ENCODE assay signal across 18 cellular contexts in genomic region chr13:51177188-51177587, GRCh38. TPM values are rescaled to one million over a fixed set of nuclear protein-coding genes. Genes with fewer than 3 reads are reported as not detected.
DNase-seq lines count a peak whose midpoint lies in the region; ATAC-seq and TF ChIP-seq lines count a peak whose summit lies in the region.
"Had no signal": no experiment of that assay in that cellular context is flagged by ENCODE, and none has a peak within 500 bp of the region (broad histone marks: within the 10 kb centered on the region; RNA-seq: fewer than 3 reads in every experiment).

No MANE protein-coding gene starts in this region.

- no peak overlapping the region for H4K8ac ChIP-seq in mesendoderm (ENCODE audit: low read depth, low read length)

- H3K9me3 ChIP-seq in HUES64 (ENCODE audit: insufficient read depth, low read depth, low read length) (no peaks in the 10 kb centered on the region), endodermal cell (ENCODE audit: control insufficient read depth, low read length) (peaks cover 4% of the 10 kb centered on the region)
- H3K9me3 ChIP-seq: HAP-1 had no signal

- H3K18ac ChIP-seq in mesendoderm (ENCODE audit: low read length), result no peak overlapping the region

- H3F3A ChIP-seq in GM23338 (replicated peaks; ENCODE audit: low read depth), result peaks cover 65% of the 10 kb centered on the region

- peaks cover 42% of the 10 kb centered on the region for H3K27me3 Mint-ChIP-seq in GM23338 (ENCODE audit: insufficient read depth, low read depth, poor library complexity)
- H3K27me3 Mint-ChIP-seq in endodermal cell (ENCODE audit: insufficient read depth), result no peaks in the 10 kb centered on the region
- peaks cover 5 to 26% (median 11%) of the 10 kb centered on the region in 5 donors for H3K27me3 Mint-ChIP-seq in naive thymus-derived CD8-positive, alpha-beta T cell

- no peak overlapping the region for H3K9ac ChIP-seq in HUES64 (ENCODE audit: low read depth, low read length)
- H3K9ac ChIP-seq in endodermal cell (ENCODE audit: extremely low read depth, low read length, poor library complexity, severe bottlenecking), result no peak overlapping the region
- H3K9ac ChIP-seq in mesendoderm (ENCODE audit: low read length), result no peak overlapping the region
- H3K9ac ChIP-seq: BLaER1 had no signal

- H3K79me2 ChIP-seq in GM23338 (replicated peaks; ENCODE audit: insufficient read depth) (peaks cover 40% of the 10 kb centered on the region), mesendoderm (ENCODE audit: control insufficient read depth, insufficient read depth, low read length) (peaks cover 11% of the 10 kb centered on the region)

- no peak overlapping the region for H2AK5ac ChIP-seq in mesendoderm (ENCODE audit: low read length)

- no peak overlapping the region for H2BK5ac ChIP-seq in mesendoderm (ENCODE audit: low read length)

- DNase-seq in GM23338 (ENCODE audit: low spot score) (no peak), endodermal cell (no peak), mesendoderm (no peak)
- DNase-seq in activated effector memory CD4-positive, alpha-beta T cell treated with anti-CD3 and anti-CD28 coated beads, Interleukin-2, amount 50 U/mL, for 16 hours, result no peak
- DNase-seq in naive thymus-derived CD8-positive, alpha-beta T cell, result no peak
- DNase-seq: Caco-2; CD4-positive, CD25-positive, alpha-beta regulatory T cell; CD8-positive, alpha-beta T cell; DMS153; DND-41; HFFc6 had no signal

- no peak overlapping the region for H2AFZ ChIP-seq in GM23338

- H3K4me3 ChIP-seq in GM23338, result no peak overlapping the region
- H3K4me3 ChIP-seq in HUES64 (ENCODE audit: low read length), result no peak overlapping the region
- H3K4me3 ChIP-seq in endodermal cell (ENCODE audit: low read length), result no peak overlapping the region
- no peak overlapping the region for H3K4me3 ChIP-seq in mesendoderm (ENCODE audit: low read length)
- H3K4me3 ChIP-seq: BLaER1, HAP-1 had no signal

- WGBS in HUES64, result 96% methylated on average over 1 of the region's 1 CpG
- WGBS in endodermal cell (ENCODE audit: insufficient coverage in 1 of 2, insufficient read length in 1 of 2), 2 experiments, result 100% methylated on average over 1 of the region's 1 CpG
- WGBS in mesendoderm (ENCODE audit: extremely low coverage, insufficient coverage, low lambda C conversion rate), result no CpG with 5 or more reads among the region's 1 CpG

- peak overlapping the region; percentile 41 for H3K27ac Mint-ChIP-seq in GM23338
- H3K27ac Mint-ChIP-seq in endodermal cell, result peak overlapping the region; percentile 2
- no peak overlapping the region for H3K27ac Mint-ChIP-seq in naive thymus-derived CD8-positive, alpha-beta T cell
- H3K27ac Mint-ChIP-seq: B cell; CD4-positive, CD25-positive, alpha-beta regulatory T cell; CD8-positive, alpha-beta T cell; HFFc6 had no signal

- peak overlapping the region; percentile 100 for H3K27ac ChIP-seq in GM23338 (ENCODE audit: low read depth)
- peak overlapping the region; percentile 50; the same call in 1 of the 2 replicates for H3K27ac ChIP-seq in HUES64 (ENCODE audit: low read depth, low read length)
- no peak overlapping the region for H3K27ac ChIP-seq in endodermal cell (ENCODE audit: low read depth, low read length)
- peak overlapping the region; percentile 17 for H3K27ac ChIP-seq in mesendoderm (ENCODE audit: low read depth, low read length)
- H3K27ac ChIP-seq: 22Rv1, BLaER1, C4-2B had no signal

- TF ChIP-seq CTCF in GM23338 (conservative IDR thresholded peaks at IDR 0.05; ENCODE audit: low read depth in 2 of 2), result no peak
- TF ChIP-seq CTCF in endodermal cell (conservative IDR thresholded peaks at IDR 0.05), result no peak

- peaks cover 29% of the 10 kb centered on the region for H4K20me1 ChIP-seq in GM23338 (replicated peaks; ENCODE audit: insufficient read depth)
- H4K20me1 ChIP-seq: BLaER1 had no signal

- H4K5ac ChIP-seq in mesendoderm (ENCODE audit: low read length), result no peak overlapping the region

- H3K4me1 ChIP-seq in GM23338 (ENCODE audit: insufficient read depth) (peaks cover 68% of the 10 kb centered on the region), HUES64 (ENCODE audit: insufficient read depth, low read length) (peaks cover 11% of the 10 kb centered on the region), endodermal cell (ENCODE audit: control insufficient read depth, insufficient read depth, low read length) (no peaks in the 10 kb centered on the region), mesendoderm (ENCODE audit: control insufficient read depth, low read depth, low read length) (peaks cover 4% of the 10 kb centered on the region)
- H3K4me1 ChIP-seq: BLaER1, Caco-2 had no signal

- H3K36me3 ChIP-seq in GM23338 (ENCODE audit: insufficient read depth) (peaks cover 71% of the 10 kb centered on the region), HUES64 (ENCODE audit: insufficient read depth, low read length) (peaks cover 74% of the 10 kb centered on the region), endodermal cell (ENCODE audit: control insufficient read depth, insufficient read depth, low read length) (peaks cover 50% of the 10 kb centered on the region), mesendoderm (ENCODE audit: control insufficient read depth, insufficient read depth, low read length) (peaks cover 14% of the 10 kb centered on the region)
- H3K36me3 ChIP-seq: BLaER1 had no signal

- H3K4me3 Mint-ChIP-seq in GM23338, result peak overlapping the region; percentile 11; the same call in 2 of the 3 replicates
- no peak overlapping the region for H3K4me3 Mint-ChIP-seq in endodermal cell
- H3K4me3 Mint-ChIP-seq in naive thymus-derived CD8-positive, alpha-beta T cell, result no peak overlapping the region
- H3K4me3 Mint-ChIP-seq: B cell; CD4-positive, CD25-positive, alpha-beta regulatory T cell; CD8-positive, alpha-beta T cell; HFFc6 had no signal

- no peak for ATAC-seq in GM23338
- ATAC-seq in HG02852 (IDR thresholded peaks at IDR 0.05; ENCODE audit: unreplicated experiment), result no peak
- ATAC-seq in naive thymus-derived CD8-positive, alpha-beta T cell, result no peak
- ATAC-seq: CD8-positive, alpha-beta T cell had no signal

- no peaks in the 10 kb centered on the region; the same call in 2 of the 3 replicates for H3K9me3 Mint-ChIP-seq in GM23338
- no peaks in the 10 kb centered on the region for H3K9me3 Mint-ChIP-seq in endodermal cell
- H3K9me3 Mint-ChIP-seq in naive thymus-derived CD8-positive, alpha-beta T cell, result peaks cover 0 to 13% (median 0%) of the 10 kb centered on the region in 9 donors
- H3K9me3 Mint-ChIP-seq: CD8-positive, alpha-beta T cell; HFFc6 had no signal

- H3K4me1 Mint-ChIP-seq in GM23338 (peaks cover 81% of the 10 kb centered on the region), endodermal cell (peaks cover 61% of the 10 kb centered on the region)
- no peaks in the 10 kb centered on the region for H3K4me1 Mint-ChIP-seq in naive thymus-derived CD8-positive, alpha-beta T cell
- H3K4me1 Mint-ChIP-seq: B cell; CD4-positive, CD25-positive, alpha-beta regulatory T cell had no signal

- H3K79me1 ChIP-seq in mesendoderm (ENCODE audit: low read length), result peaks cover 3% of the 10 kb centered on the region

- no peaks in the 10 kb centered on the region for H3K9me2 ChIP-seq in GM23338 (ENCODE audit: insufficient read depth)

- no peak overlapping the region for H3K4me2 ChIP-seq in GM23338
- H3K4me2 ChIP-seq in mesendoderm (ENCODE audit: low read length), result no peak overlapping the region
- H3K4me2 ChIP-seq: BLaER1 had no signal

- H3K27me3 ChIP-seq in GM23338 (ENCODE audit: insufficient read depth) (no peaks in the 10 kb centered on the region), HUES64 (ENCODE audit: insufficient read depth, low read length) (no peaks in the 10 kb centered on the region), endodermal cell (ENCODE audit: control insufficient read depth, insufficient read depth, low read length, poor library complexity, severe bottlenecking) (no peaks in the 10 kb centered on the region), mesendoderm (ENCODE audit: insufficient read depth, low read length, poor library complexity) (no peaks in the 10 kb centered on the region)
- H3K27me3 ChIP-seq: BLaER1 had no signal

- H3K4ac ChIP-seq in mesendoderm (ENCODE audit: low read depth, low read length), result no peak overlapping the region

- H2BK15ac ChIP-seq in mesendoderm (replicated peaks; ENCODE audit: low read depth), result no peak overlapping the region

- POLR2A ChIA-PET in naive thymus-derived CD8-positive, alpha-beta T cell (lab: Charles Lee), result no interaction called here

- no peak overlapping the region for H2BK120ac ChIP-seq in mesendoderm (ENCODE audit: low read depth, low read length)

- H3K36me3 Mint-ChIP-seq in GM23338 (ENCODE audit: low read depth) (peaks cover 92% of the 10 kb centered on the region), endodermal cell (ENCODE audit: low read depth) (peaks cover 62% of the 10 kb centered on the region)
- H3K36me3 Mint-ChIP-seq in naive thymus-derived CD8-positive, alpha-beta T cell, result no peaks in the 10 kb centered on the region
- H3K36me3 Mint-ChIP-seq: CD4-positive, CD25-positive, alpha-beta regulatory T cell; CD8-positive, alpha-beta T cell had no signal

- no peak overlapping the region for H3K56ac ChIP-seq in mesendoderm (ENCODE audit: low read length)

- no peak overlapping the region for H3K23ac ChIP-seq in mesendoderm (ENCODE audit: low read length)

TF ChIP-seq in GM23338, 12 proteins besides CTCF, POLR2A, EP300 and RAD21 (continues in another document):
- no peak for TF ChIP-seq NANOG (IDR thresholded peaks at IDR 0.05; ENCODE audit: borderline replicate concordance)
- no peak for TF ChIP-seq STAT1 (IDR thresholded peaks at IDR 0.05; ENCODE audit: unreplicated experiment)
- peak; percentile 45; the same call in 1 of the 2 replicates for TF ChIP-seq POLR2AphosphoS5 (IDR thresholded peaks at IDR 0.05; ENCODE audit: low read depth)

RNA-seq across cellular contexts. Expression of gene FAM124A, which starts 45.0 kb away (rescaled TPM):
- total RNA-seq in GM23338 (2014; rRNA removed; shearing (Covaris generic)), result 84.1 and 109 TPM in 2 replicates
- 35.9 and 37.7 TPM in 2 replicates for polyA plus RNA-seq in GM23338 (2016; fragmentation: Nextera tagmentation; extraction: Ambion mirVana)
- 27.6 TPM for polyA plus RNA-seq in HUES64 (2013, experiment 1 of 2)
- 23.3 TPM for polyA plus RNA-seq in HUES64 (2013, experiment 2 of 2)
- 10 to 100 TPM; 49.7 to 56.6 TPM for total RNA-seq in endodermal cell
- polyA plus RNA-seq in endodermal cell (2013, experiment 1 of 2), result 9.0 TPM
- polyA plus RNA-seq in endodermal cell (2013, experiment 2 of 2), result 7.9 TPM
- polyA plus RNA-seq in mesendoderm (2013, experiment 1 of 2), result 10.9 TPM
- polyA plus RNA-seq in mesendoderm (2013, experiment 2 of 2), result 11.2 TPM
- total RNA-seq in naive thymus-derived CD8-positive, alpha-beta T cell, result not detected
- polyA plus RNA-seq in naive thymus-derived CD8-positive, alpha-beta T cell, result under 1 TPM in 1 of 3 donors, not detected in 2; 0.07 TPM
- total RNA-seq: CD4-positive, CD25-positive, alpha-beta regulatory T cell; HFFc6 had no signal
- polyA plus RNA-seq: CD4-positive, CD25-positive, alpha-beta regulatory T cell had no signal

Comparison
In these comparisons a context has a peak if more than half of its experiments do, and no peak if none do; other contexts are left out.
1. H3K27ac Mint-ChIP-seq: peak in GM23338 (single experiment) and endodermal cell (single experiment); none in naive thymus-derived CD8-positive, alpha-beta T cell (0 of 10).
2. RNA of gene FAM124A, which starts 45.0 kb away (total RNA-seq): 84.1 to 109 TPM in GM23338 and 49.7 to 56.6 TPM in endodermal cell; not detected in naive thymus-derived CD8-positive, alpha-beta T cell; every median in the first group is over 10 times any median in the second.